13 cellular contexts compared by ENCODE assay signal in the genomic region with DNA sequence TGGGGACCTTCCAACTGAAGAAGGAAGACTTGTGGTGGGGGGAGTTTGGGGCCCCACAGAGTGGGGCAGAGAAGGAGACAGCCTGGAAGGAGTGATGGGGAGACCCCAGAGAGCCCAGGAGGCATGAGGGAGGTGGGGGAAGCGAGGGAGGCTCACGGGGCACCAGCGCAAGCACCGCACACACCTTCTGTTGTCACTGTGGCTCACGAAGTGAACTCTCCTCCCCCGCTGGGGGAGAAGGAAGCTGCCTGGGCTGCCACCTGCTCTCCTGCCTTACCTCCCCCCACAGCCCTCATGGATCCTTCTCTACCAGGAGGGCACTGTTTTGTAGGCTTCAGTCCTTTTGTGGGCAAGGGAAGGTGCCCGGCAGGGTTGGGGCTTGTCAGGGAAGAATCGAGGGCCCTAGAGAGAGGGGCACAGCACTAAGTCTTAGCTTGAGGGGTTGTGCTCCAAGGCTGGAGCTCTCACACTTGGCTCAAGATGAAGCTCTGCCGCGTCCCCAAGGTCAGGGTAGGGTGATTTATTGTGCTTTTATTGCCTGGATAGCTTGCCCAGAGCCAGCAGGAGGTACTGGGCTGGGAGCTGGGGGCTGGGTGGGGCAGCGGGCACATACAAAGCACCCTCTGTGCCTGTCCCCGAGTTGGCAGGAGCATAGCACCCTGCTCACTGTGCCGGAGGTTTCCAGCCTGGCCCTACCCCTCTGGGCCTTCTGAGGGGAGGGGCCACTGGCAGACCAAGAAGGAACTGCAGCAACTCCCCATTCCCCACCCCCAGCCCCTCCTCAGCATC.
DNase-seq lines count a peak whose midpoint lies in the region; ATAC-seq lines count a peak whose summit lies in the region.
"Had no signal": no experiment of that assay in that cellular context is flagged by ENCODE, and none has a peak within 500 bp of the region (broad histone marks: within the 10 kb centered on the region; RNA-seq: fewer than 3 reads in every experiment).

No MANE protein-coding gene starts in this region.

- H3K4me3 Mint-ChIP-seq in dendritic cell treated with granulocyte-macrophage colony-stimulating factor and Interleukin-4, amounts not matched to agents 40 ng/mL and 50 ng/mL, for 4 days, result no peak overlapping the region

- H3K36me3 ChIP-seq in ES-I3 (ENCODE audit: insufficient read depth, low read length), result no peaks in the 10 kb centered on the region
- H3K36me3 ChIP-seq: SJCRH30 had no signal

- H3K9me3 ChIP-seq in ES-I3 (ENCODE audit: control insufficient read depth, insufficient read depth, low read length), result no peaks in the 10 kb centered on the region
- H3K9me3 ChIP-seq: SJCRH30 had no signal

- intact Hi-C loops in dendritic cell treated with granulocyte-macrophage colony-stimulating factor and Interleukin-4, amounts not matched to agents 40 ng/mL and 50 ng/mL, for 4 days (cut with micrococcal nuclease), result no loop called here

- H3K4me1 ChIP-seq in ES-I3 (ENCODE audit: insufficient read depth, low read length), result peaks cover 55% of the 10 kb centered on the region
- H3K4me1 ChIP-seq: SJCRH30 had no signal

- peak overlapping the region; percentile 42 for H3K27ac Mint-ChIP-seq in dendritic cell treated with granulocyte-macrophage colony-stimulating factor and Interleukin-4, amounts not matched to agents 40 ng/mL and 50 ng/mL, for 4 days

- H3K4me1 Mint-ChIP-seq in dendritic cell treated with granulocyte-macrophage colony-stimulating factor and Interleukin-4, amounts not matched to agents 40 ng/mL and 50 ng/mL, for 4 days (ENCODE audit: low read depth), result peaks cover 50% of the 10 kb centered on the region

- H3K9ac ChIP-seq in ES-I3 (ENCODE audit: low read depth, low read length), result 0 out of 2 replicates have a peak overlapping the region, but pooled peaks have one; percentile 0
- H3K9ac ChIP-seq: parathyroid adenoma had no signal

- no peaks in the 10 kb centered on the region for H3K9me3 Mint-ChIP-seq in dendritic cell treated with granulocyte-macrophage colony-stimulating factor and Interleukin-4, amounts not matched to agents 40 ng/mL and 50 ng/mL, for 4 days

- peaks cover 4% of the 10 kb centered on the region for H3K36me3 Mint-ChIP-seq in dendritic cell treated with granulocyte-macrophage colony-stimulating factor and Interleukin-4, amounts not matched to agents 40 ng/mL and 50 ng/mL, for 4 days (ENCODE audit: low read depth)

- DNase-seq in NCI-H2029 treated with DMSO at 0.1 percent for 48 hours (lab: John Stamatoyannopoulos, UW), result peak; percentile 12
- DNase-seq in putamen (ENCODE audit: low spot score), result peak; percentile 80
- no peak for DNase-seq in hepatic stellate cell (ENCODE audit: low spot score)
- DNase-seq in NCI-H774 (lab: John Stamatoyannopoulos, UW), result no peak
- DNase-seq: activated gamma-delta T cell treated with Interleukin-2 at 50 U/mL for 16 hours, NCI-H1930, SJCRH30 had no signal

- H3K27me3 Mint-ChIP-seq in dendritic cell treated with granulocyte-macrophage colony-stimulating factor and Interleukin-4, amounts not matched to agents 40 ng/mL and 50 ng/mL, for 4 days, result peaks cover 41% of the 10 kb centered on the region

- no peak for ATAC-seq in GM19452 (IDR thresholded peaks at IDR 0.05; ENCODE audit: unreplicated experiment)
- no peak for ATAC-seq in HG03108 (IDR thresholded peaks at IDR 0.05; ENCODE audit: unreplicated experiment)
- ATAC-seq: GM12878 had no signal

Comparison
In these comparisons a context has a peak if more than half of its experiments do, and no peak if none do; other contexts are left out.
1. DNase-seq: peak in NCI-H2029 treated with DMSO at 0.1 percent for 48 hours (single experiment) and putamen (single experiment); none in hepatic stellate cell (single experiment) and NCI-H774 (single experiment).